ENCODE assay signal across 8 cellular contexts in genomic region chr6:57089687-57090457, GRCh38. TPM values are rescaled to one million over a fixed set of nuclear protein-coding genes. Genes with fewer than 3 reads are reported as not detected.
DNase-seq lines count a peak whose midpoint lies in the region; ATAC-seq and TF ChIP-seq lines count a peak whose summit lies in the region.

Gene ZNF451 (plus strand): TSS chr6:57090188. CDS start chr6:57090254, 66 bp downstream.

- H3K36me3 Mint-ChIP-seq in HFFc6 (ENCODE audit: low read depth): peaks cover 22% of the 10 kb centered on the region
- H3K36me3 Mint-ChIP-seq in activated naive CD4-positive, alpha-beta T cell treated with anti-CD3 and anti-CD28 coated beads, Interleukin-2, amount 10 ng/mL, durations not matched to agents 7 days and 5 days: peaks cover 19% of the 10 kb centered on the region

- peak; percentile 99 for ATAC-seq in gastroesophageal sphincter

- H3K4me1 ChIP-seq in gastroesophageal sphincter: peaks cover 13 to 43% (median 19%) of the 10 kb centered on the region in 3 donors

- peak within 1 kb of the TSS; percentile 88 for H3K4me3 Mint-ChIP-seq in HFFc6
- H3K4me3 Mint-ChIP-seq in activated naive CD4-positive, alpha-beta T cell treated with anti-CD3 and anti-CD28 coated beads, Interleukin-2, amount 10 ng/mL, durations not matched to agents 7 days and 5 days: peak within 1 kb of the TSS; percentile 76

- H3K4me1 Mint-ChIP-seq in HFFc6 (ENCODE audit: low read depth): peaks cover 57% of the 10 kb centered on the region
- peaks cover 35% of the 10 kb centered on the region for H3K4me1 Mint-ChIP-seq in activated naive CD4-positive, alpha-beta T cell treated with anti-CD3 and anti-CD28 coated beads, Interleukin-2, amount 10 ng/mL, durations not matched to agents 7 days and 5 days

- H3K4me3 ChIP-seq in NB4 (ENCODE audit: low read depth, low read length): peak within 1 kb of the TSS; percentile 60
- peak within 1 kb of the TSS; percentile 80 for H3K4me3 ChIP-seq in SK-N-MC
- peak within 1 kb of the TSS; percentile 40 to 60 for H3K4me3 ChIP-seq in gastroesophageal sphincter

- peak within 1 kb of the TSS; percentile 72 for H3K9ac ChIP-seq in SK-N-MC (ENCODE audit: insufficient read length)

- peaks cover 2% of the 10 kb centered on the region; the same call in 1 of the 2 replicates for H3K27me3 Mint-ChIP-seq in HFFc6 (ENCODE audit: insufficient read depth)
- no peaks in the 10 kb centered on the region for H3K27me3 Mint-ChIP-seq in activated naive CD4-positive, alpha-beta T cell treated with anti-CD3 and anti-CD28 coated beads, Interleukin-2, amount 10 ng/mL, durations not matched to agents 7 days and 5 days

- WGBS in gastroesophageal sphincter (ENCODE audit: low coverage in 1 of 2), 2 donors: 0% methylated on average over 4 to 6 of the region's 58 CpGs

- no peaks in the 10 kb centered on the region for H3K9me3 ChIP-seq in SK-N-MC (ENCODE audit: low read depth, low read length)
- H3K9me3 ChIP-seq in gastroesophageal sphincter: no peaks in the 10 kb centered on the region

- TF ChIP-seq EP300 in gastroesophageal sphincter (IDR thresholded peaks at IDR 0.05): no peak

- H3K27me3 ChIP-seq in gastroesophageal sphincter: no peaks in the 10 kb centered on the region

- H3K27ac ChIP-seq in SK-N-MC (no peak within 1 kb of the TSS), gastroesophageal sphincter (peak within 1 kb of the TSS; percentile 50 to 92 (median 86))

- TF ChIP-seq POLR2A in NB4 (IDR thresholded peaks at IDR 0.05; ENCODE audit: extremely low read depth, insufficient read length): peak; percentile 77
- peak; percentile 87 to 89 for TF ChIP-seq POLR2A in gastroesophageal sphincter (IDR thresholded peaks at IDR 0.05)

- DNase-seq in GM04503 (ENCODE audit: low read depth) (peak; percentile 84), HFFc6 (peak; percentile 96), NB4 (ENCODE audit: low read depth) (peak; percentile 99), SK-N-MC (ENCODE audit: low read depth, low spot score) (peak; percentile 87), non-pigmented ciliary epithelial cell (ENCODE audit: low read depth) (peak; percentile 71), superior temporal gyrus (ENCODE audit: extremely low spot score) (peak; percentile 98)
- peak; percentile 98 for DNase-seq in activated naive CD4-positive, alpha-beta T cell treated with anti-CD3 and anti-CD28 coated beads, Interleukin-2, amount 10 ng/mL, durations not matched to agents 7 days and 5 days

- H3K36me3 ChIP-seq in SK-N-MC (ENCODE audit: insufficient read depth, low read length) (peaks cover 30% of the 10 kb centered on the region), gastroesophageal sphincter (no peaks in the 10 kb centered on the region)

- TF ChIP-seq CTCF in HFFc6 (IDR thresholded peaks at IDR 0.05) (no peak), NB4 (IDR thresholded peaks at IDR 0.05; ENCODE audit: low read depth, low read length) (no peak), gastroesophageal sphincter (IDR thresholded peaks at IDR 0.05) (peak in 2 of 4 experiments; percentile 13 to 34)

- peak within 1 kb of the TSS; percentile 79 for H3K27ac Mint-ChIP-seq in HFFc6
- peak within 1 kb of the TSS; percentile 95 for H3K27ac Mint-ChIP-seq in activated naive CD4-positive, alpha-beta T cell treated with anti-CD3 and anti-CD28 coated beads, Interleukin-2, amount 10 ng/mL, durations not matched to agents 7 days and 5 days

- no peaks in the 10 kb centered on the region for H3K9me3 Mint-ChIP-seq in HFFc6
- H3K9me3 Mint-ChIP-seq in activated naive CD4-positive, alpha-beta T cell treated with anti-CD3 and anti-CD28 coated beads, Interleukin-2, amount 10 ng/mL, durations not matched to agents 7 days and 5 days: no peaks in the 10 kb centered on the region

- CTCF ChIA-PET in activated naive CD4-positive, alpha-beta T cell treated with anti-CD3 and anti-CD28 coated beads, Interleukin-2, amount 10 ng/mL, durations not matched to agents 7 days and 5 days (lab: Charles Lee): interaction anchor here (1.4 kb wide), 1 partner anchor 100 kb away, joined by 6 read pairs; no protein-coding TSS in a partner anchor

RNA-seq across cellular contexts. Expression of gene ZNF451, which starts in this region (rescaled TPM):
- 10 to 100 TPM; 47.0 to 54.2 (median 47.7) TPM for total RNA-seq in HFFc6 (2021; fragmentation: NEBNext Ultra II Directional; extraction: Animal tissue kit (Norgen Biotek cat#: 25700))
- 10 to 100 TPM; 28.7 to 66.5 (median 39.8) TPM for total RNA-seq in gastroesophageal sphincter
